In the genomic region with DNA sequence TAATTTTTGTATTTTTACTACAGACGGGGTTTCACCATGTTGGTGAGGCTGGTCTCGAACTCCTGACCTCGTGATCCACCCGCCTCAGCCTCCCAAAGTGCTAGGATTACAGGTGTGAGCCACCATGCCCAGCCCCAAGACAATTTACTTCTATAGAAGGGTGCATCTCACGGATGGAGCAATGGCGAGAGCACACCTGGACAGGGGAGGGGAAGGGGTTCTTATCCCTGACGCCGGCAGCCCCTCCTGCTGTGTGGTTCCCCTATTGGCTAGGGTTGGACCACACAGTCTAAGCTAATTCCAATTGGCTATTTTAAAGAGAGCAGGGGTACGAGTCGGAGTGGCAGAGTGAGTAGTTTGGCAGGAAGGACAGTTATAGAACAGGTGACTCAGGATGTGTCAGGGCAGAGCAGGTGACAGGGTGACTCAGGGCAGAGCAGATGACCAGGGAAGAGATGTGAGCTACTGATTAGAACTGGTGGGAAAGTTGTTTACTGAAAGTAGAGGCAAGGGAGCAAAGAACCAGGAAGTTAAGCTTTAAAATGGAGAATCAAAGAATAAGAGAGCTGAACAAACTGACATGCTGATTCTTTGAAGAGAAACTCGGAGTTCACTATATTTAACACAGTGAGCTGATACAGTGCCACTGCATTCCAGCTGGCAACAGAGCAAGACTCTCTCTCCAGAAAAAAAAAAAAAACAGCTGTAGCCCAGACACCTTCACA, we compare ENCODE assay signal across 1 cellular context.
A peak's percentile ranks its signal among the peaks of the same experiment; 100 is the strongest.
TF ChIP-seq lines count a peak whose summit lies in the region.

No MANE protein-coding gene starts in this region.

TF ChIP-seq in HepG2, 621 proteins besides CTCF, POLR2A, EP300 and RAD21 (continued from another document and continues in another):
- TF ChIP-seq, protein P1, sequence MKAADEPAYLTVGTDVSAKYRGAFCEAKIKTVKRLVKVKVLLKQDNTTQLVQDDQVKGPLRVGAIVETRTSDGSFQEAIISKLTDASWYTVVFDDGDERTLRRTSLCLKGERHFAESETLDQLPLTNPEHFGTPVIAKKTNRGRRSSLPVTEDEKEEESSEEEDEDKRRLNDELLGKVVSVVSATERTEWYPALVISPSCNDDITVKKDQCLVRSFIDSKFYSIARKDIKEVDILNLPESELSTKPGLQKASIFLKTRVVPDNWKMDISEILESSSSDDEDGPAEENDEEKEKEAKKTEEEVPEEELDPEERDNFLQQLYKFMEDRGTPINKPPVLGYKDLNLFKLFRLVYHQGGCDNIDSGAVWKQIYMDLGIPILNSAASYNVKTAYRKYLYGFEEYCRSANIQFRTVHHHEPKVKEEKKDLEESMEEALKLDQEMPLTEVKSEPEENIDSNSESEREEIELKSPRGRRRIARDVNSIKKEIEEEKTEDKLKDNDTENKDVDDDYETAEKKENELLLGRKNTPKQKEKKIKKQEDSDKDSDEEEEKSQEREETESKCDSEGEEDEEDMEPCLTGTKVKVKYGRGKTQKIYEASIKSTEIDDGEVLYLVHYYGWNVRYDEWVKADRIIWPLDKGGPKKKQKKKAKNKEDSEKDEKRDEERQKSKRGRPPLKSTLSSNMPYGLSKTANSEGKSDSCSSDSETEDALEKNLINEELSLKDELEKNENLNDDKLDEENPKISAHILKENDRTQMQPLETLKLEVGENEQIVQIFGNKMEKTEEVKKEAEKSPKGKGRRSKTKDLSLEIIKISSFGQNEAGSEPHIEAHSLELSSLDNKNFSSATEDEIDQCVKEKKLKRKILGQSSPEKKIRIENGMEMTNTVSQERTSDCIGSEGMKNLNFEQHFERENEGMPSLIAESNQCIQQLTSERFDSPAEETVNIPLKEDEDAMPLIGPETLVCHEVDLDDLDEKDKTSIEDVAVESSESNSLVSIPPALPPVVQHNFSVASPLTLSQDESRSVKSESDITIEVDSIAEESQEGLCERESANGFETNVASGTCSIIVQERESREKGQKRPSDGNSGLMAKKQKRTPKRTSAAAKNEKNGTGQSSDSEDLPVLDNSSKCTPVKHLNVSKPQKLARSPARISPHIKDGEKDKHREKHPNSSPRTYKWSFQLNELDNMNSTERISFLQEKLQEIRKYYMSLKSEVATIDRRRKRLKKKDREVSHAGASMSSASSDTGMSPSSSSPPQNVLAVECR (CRISPR knock-in tag; IDR thresholded peaks at IDR 0.05; ENCODE audit: borderline replicate concordance) = 0 out of 2 replicates have a peak, but pooled peaks have one; percentile 14
- no peak for TF ChIP-seq GZF1 (CRISPR knock-in tag; IDR thresholded peaks at IDR 0.05)
- TF ChIP-seq ZFY (CRISPR knock-in tag; IDR thresholded peaks at IDR 0.05) = no peak
- TF ChIP-seq U2AF1 (optimal IDR thresholded peaks at IDR 0.05; ENCODE audit: low read depth, low read length) = no peak
- TF ChIP-seq GABPA (IDR thresholded peaks at IDR 0.05; ENCODE audit: low read depth, low read length) = no peak
- no peak for TF ChIP-seq GABPA (CRISPR knock-in tag; IDR thresholded peaks at IDR 0.05; ENCODE audit: low read depth)
- peak; percentile 60; the same call in 1 of the 2 replicates for TF ChIP-seq ZNF335 (CRISPR knock-in tag; IDR thresholded peaks at IDR 0.05)
- TF ChIP-seq, protein P2, sequence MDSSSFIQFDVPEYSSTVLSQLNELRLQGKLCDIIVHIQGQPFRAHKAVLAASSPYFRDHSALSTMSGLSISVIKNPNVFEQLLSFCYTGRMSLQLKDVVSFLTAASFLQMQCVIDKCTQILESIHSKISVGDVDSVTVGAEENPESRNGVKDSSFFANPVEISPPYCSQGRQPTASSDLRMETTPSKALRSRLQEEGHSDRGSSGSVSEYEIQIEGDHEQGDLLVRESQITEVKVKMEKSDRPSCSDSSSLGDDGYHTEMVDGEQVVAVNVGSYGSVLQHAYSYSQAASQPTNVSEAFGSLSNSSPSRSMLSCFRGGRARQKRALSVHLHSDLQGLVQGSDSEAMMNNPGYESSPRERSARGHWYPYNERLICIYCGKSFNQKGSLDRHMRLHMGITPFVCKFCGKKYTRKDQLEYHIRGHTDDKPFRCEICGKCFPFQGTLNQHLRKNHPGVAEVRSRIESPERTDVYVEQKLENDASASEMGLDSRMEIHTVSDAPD (CRISPR knock-in tag; IDR thresholded peaks at IDR 0.05) = no peak
- TF ChIP-seq SSRP1 (CRISPR knock-in tag; IDR thresholded peaks at IDR 0.05) = no peak
- no peak for TF ChIP-seq ZSCAN22 (CRISPR knock-in tag; IDR thresholded peaks at IDR 0.05)
- TF ChIP-seq ZNF564 (CRISPR knock-in tag; IDR thresholded peaks at IDR 0.05) = no peak
- TF ChIP-seq, protein P3, sequence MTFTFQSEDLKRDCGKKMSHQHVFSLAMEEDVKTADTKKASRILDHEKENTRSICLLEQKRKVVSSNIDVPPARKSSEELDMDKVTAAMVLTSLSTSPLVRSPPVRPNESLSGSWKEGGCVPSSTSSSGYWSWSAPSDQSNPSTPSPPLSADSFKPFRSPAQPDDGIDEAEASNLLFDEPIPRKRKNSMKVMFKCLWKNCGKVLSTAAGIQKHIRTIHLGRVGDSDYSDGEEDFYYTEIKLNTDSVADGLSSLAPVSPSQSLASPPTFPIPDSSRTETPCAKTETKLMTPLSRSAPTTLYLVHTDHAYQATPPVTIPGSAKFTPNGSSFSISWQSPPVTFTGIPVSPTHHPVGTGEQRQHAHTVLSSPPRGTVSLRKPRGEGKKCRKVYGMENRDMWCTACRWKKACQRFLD (CRISPR knock-in tag; IDR thresholded peaks at IDR 0.05; ENCODE audit: borderline replicate concordance) = no peak
- TF ChIP-seq ATF1 (CRISPR knock-in tag; IDR thresholded peaks at IDR 0.05) = no peak
- TF ChIP-seq, protein P4, sequence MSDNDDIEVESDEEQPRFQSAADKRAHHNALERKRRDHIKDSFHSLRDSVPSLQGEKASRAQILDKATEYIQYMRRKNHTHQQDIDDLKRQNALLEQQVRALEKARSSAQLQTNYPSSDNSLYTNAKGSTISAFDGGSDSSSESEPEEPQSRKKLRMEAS (IDR thresholded peaks at IDR 0.05) = no peak
- no peak for TF ChIP-seq ZNF546 (CRISPR knock-in tag; conservative IDR thresholded peaks at IDR 0.05)
- no peak for TF ChIP-seq MAFF (IDR thresholded peaks at IDR 0.05; ENCODE audit: low read depth, low read length)
- TF ChIP-seq KDM3A (CRISPR knock-in tag; IDR thresholded peaks at IDR 0.05; ENCODE audit: low read depth) = no peak
- no peak for TF ChIP-seq NFATC3 (CRISPR knock-in tag; IDR thresholded peaks at IDR 0.05)
- TF ChIP-seq, protein P5, sequence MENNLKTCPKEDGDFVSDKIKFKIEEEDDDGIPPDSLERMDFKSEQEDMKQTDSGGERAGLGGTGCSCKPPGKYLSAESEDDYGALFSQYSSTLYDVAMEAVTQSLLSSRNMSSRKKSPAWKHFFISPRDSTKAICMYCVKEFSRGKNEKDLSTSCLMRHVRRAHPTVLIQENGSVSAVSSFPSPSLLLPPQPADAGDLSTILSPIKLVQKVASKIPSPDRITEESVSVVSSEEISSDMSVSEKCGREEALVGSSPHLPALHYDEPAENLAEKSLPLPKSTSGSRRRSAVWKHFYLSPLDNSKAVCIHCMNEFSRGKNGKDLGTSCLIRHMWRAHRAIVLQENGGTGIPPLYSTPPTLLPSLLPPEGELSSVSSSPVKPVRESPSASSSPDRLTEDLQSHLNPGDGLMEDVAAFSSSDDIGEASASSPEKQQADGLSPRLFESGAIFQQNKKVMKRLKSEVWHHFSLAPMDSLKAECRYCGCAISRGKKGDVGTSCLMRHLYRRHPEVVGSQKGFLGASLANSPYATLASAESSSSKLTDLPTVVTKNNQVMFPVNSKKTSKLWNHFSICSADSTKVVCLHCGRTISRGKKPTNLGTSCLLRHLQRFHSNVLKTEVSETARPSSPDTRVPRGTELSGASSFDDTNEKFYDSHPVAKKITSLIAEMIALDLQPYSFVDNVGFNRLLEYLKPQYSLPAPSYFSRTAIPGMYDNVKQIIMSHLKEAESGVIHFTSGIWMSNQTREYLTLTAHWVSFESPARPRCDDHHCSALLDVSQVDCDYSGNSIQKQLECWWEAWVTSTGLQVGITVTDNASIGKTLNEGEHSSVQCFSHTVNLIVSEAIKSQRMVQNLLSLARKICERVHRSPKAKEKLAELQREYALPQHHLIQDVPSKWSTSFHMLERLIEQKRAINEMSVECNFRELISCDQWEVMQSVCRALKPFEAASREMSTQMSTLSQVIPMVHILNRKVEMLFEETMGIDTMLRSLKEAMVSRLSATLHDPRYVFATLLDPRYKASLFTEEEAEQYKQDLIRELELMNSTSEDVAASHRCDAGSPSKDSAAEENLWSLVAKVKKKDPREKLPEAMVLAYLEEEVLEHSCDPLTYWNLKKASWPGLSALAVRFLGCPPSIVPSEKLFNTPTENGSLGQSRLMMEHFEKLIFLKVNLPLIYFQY (CRISPR knock-in tag; IDR thresholded peaks at IDR 0.05; ENCODE audit: borderline replicate concordance) = no peak
- no peak for TF ChIP-seq AKAP8 (CRISPR knock-in tag; IDR thresholded peaks at IDR 0.05)
- TF ChIP-seq, protein P6, sequence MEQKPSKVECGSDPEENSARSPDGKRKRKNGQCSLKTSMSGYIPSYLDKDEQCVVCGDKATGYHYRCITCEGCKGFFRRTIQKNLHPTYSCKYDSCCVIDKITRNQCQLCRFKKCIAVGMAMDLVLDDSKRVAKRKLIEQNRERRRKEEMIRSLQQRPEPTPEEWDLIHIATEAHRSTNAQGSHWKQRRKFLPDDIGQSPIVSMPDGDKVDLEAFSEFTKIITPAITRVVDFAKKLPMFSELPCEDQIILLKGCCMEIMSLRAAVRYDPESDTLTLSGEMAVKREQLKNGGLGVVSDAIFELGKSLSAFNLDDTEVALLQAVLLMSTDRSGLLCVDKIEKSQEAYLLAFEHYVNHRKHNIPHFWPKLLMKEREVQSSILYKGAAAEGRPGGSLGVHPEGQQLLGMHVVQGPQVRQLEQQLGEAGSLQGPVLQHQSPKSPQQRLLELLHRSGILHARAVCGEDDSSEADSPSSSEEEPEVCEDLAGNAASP (CRISPR knock-in tag; IDR thresholded peaks at IDR 0.05; ENCODE audit: borderline replicate concordance) = no peak
- TF ChIP-seq, protein P7, sequence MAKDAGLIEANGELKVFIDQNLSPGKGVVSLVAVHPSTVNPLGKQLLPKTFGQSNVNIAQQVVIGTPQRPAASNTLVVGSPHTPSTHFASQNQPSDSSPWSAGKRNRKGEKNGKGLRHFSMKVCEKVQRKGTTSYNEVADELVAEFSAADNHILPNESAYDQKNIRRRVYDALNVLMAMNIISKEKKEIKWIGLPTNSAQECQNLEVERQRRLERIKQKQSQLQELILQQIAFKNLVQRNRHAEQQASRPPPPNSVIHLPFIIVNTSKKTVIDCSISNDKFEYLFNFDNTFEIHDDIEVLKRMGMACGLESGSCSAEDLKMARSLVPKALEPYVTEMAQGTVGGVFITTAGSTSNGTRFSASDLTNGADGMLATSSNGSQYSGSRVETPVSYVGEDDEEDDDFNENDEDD (CRISPR knock-in tag; IDR thresholded peaks at IDR 0.05; ENCODE audit: borderline replicate concordance) = no peak
- TF ChIP-seq MTA3 (CRISPR knock-in tag; IDR thresholded peaks at IDR 0.05) = no peak
- TF ChIP-seq, protein P8, sequence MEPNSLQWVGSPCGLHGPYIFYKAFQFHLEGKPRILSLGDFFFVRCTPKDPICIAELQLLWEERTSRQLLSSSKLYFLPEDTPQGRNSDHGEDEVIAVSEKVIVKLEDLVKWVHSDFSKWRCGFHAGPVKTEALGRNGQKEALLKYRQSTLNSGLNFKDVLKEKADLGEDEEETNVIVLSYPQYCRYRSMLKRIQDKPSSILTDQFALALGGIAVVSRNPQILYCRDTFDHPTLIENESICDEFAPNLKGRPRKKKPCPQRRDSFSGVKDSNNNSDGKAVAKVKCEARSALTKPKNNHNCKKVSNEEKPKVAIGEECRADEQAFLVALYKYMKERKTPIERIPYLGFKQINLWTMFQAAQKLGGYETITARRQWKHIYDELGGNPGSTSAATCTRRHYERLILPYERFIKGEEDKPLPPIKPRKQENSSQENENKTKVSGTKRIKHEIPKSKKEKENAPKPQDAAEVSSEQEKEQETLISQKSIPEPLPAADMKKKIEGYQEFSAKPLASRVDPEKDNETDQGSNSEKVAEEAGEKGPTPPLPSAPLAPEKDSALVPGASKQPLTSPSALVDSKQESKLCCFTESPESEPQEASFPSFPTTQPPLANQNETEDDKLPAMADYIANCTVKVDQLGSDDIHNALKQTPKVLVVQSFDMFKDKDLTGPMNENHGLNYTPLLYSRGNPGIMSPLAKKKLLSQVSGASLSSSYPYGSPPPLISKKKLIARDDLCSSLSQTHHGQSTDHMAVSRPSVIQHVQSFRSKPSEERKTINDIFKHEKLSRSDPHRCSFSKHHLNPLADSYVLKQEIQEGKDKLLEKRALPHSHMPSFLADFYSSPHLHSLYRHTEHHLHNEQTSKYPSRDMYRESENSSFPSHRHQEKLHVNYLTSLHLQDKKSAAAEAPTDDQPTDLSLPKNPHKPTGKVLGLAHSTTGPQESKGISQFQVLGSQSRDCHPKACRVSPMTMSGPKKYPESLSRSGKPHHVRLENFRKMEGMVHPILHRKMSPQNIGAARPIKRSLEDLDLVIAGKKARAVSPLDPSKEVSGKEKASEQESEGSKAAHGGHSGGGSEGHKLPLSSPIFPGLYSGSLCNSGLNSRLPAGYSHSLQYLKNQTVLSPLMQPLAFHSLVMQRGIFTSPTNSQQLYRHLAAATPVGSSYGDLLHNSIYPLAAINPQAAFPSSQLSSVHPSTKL (CRISPR knock-in tag; IDR thresholded peaks at IDR 0.05) = peak; percentile 63; the same call in 1 of the 2 replicates
- no peak for TF ChIP-seq CBX2 (IDR thresholded peaks at IDR 0.05; ENCODE audit: low read depth, low read length)
- TF ChIP-seq CBX2 (CRISPR knock-in tag; IDR thresholded peaks at IDR 0.05; ENCODE audit: low read depth) = no peak
- TF ChIP-seq IRF2 (CRISPR knock-in tag; IDR thresholded peaks at IDR 0.05) = peak; percentile 44; the same call in 1 of the 2 replicates
- TF ChIP-seq ZNF333 (CRISPR knock-in tag; IDR thresholded peaks at IDR 0.05; ENCODE audit: borderline replicate concordance) = no peak
- TF ChIP-seq, protein P9, sequence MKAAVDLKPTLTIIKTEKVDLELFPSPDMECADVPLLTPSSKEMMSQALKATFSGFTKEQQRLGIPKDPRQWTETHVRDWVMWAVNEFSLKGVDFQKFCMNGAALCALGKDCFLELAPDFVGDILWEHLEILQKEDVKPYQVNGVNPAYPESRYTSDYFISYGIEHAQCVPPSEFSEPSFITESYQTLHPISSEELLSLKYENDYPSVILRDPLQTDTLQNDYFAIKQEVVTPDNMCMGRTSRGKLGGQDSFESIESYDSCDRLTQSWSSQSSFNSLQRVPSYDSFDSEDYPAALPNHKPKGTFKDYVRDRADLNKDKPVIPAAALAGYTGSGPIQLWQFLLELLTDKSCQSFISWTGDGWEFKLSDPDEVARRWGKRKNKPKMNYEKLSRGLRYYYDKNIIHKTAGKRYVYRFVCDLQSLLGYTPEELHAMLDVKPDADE (CRISPR knock-in tag; IDR thresholded peaks at IDR 0.05) = no peak
- TF ChIP-seq SALL1 (CRISPR knock-in tag; IDR thresholded peaks at IDR 0.05) = 0 out of 2 replicates have a peak, but pooled peaks have one; percentile 11
- TF ChIP-seq, protein P10, sequence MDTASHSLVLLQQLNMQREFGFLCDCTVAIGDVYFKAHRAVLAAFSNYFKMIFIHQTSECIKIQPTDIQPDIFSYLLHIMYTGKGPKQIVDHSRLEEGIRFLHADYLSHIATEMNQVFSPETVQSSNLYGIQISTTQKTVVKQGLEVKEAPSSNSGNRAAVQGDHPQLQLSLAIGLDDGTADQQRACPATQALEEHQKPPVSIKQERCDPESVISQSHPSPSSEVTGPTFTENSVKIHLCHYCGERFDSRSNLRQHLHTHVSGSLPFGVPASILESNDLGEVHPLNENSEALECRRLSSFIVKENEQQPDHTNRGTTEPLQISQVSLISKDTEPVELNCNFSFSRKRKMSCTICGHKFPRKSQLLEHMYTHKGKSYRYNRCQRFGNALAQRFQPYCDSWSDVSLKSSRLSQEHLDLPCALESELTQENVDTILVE (CRISPR knock-in tag; IDR thresholded peaks at IDR 0.05) = no peak
- no peak for TF ChIP-seq TAF1 (CRISPR knock-in tag; IDR thresholded peaks at IDR 0.05)
- peak; percentile 18; the same call in 1 of the 2 replicates for TF ChIP-seq SIX1 (CRISPR knock-in tag; IDR thresholded peaks at IDR 0.05; ENCODE audit: borderline replicate concordance)
- TF ChIP-seq ETV5 (CRISPR knock-in tag; IDR thresholded peaks at IDR 0.05; ENCODE audit: borderline replicate concordance) = peak; percentile 64; the same call in 1 of the 2 replicates
- no peak for TF ChIP-seq NFE2 (CRISPR knock-in tag; IDR thresholded peaks at IDR 0.05)
- no peak for TF ChIP-seq PLRG1 (conservative IDR thresholded peaks at IDR 0.05)
- no peak for TF ChIP-seq ZNF768 (CRISPR knock-in tag; IDR thresholded peaks at IDR 0.05)
- no peak for TF ChIP-seq PPARG (CRISPR knock-in tag; conservative IDR thresholded peaks at IDR 0.05)
